Comparison of ENCODE assay signal across 23 cellular contexts in the genomic region with DNA sequence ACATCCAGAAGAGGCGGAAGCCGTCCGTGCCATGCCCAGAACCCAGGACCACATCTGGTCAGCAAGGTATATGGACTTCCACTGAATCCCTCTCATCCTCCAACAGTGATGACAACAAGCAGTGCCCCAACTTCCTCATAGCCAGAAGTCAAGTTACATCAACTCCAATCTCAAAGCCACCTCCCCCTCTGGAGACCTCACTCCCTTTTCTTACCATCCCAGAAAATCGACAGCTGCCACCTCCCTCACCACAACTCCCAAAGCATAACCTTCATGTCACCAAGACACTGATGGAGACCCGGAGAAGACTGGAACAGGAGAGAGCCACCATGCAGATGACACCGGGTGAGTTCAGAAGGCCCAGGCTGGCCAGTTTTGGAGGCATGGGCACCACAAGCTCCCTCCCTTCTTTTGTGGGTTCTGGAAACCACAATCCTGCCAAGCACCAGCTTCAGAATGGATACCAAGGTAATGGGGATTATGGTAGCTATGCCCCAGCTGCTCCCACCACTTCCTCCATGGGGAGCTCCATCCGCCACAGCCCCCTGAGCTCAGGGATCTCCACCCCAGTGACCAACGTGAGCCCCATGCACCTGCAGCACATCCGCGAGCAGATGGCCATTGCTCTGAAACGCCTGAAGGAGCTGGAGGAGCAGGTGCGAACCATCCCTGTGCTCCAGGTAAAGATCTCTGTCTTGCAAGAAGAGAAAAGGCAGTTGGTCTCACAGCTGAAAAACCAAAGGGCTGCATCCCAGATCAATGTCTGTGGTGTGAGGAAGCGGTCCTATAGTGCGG.
A peak's percentile ranks its signal among the peaks of the same experiment; 100 is the strongest.
DNase-seq lines count a peak whose midpoint lies in the region; ATAC-seq and TF ChIP-seq lines count a peak whose summit lies in the region.
"Had no signal": no experiment of that assay in that cellular context is flagged by ENCODE, and none has a peak within 500 bp of the region (broad histone marks: within the 10 kb centered on the region; RNA-seq: fewer than 3 reads in every experiment).

No MANE protein-coding gene starts in this region.

- H3K4me1 ChIP-seq in breast epithelium (peaks cover 0 to 18% of the 10 kb centered on the region in 2 donors), aorta (ENCODE audit: control insufficient read depth in 1 of 2, insufficient read depth in 2 of 2, low read length in 2 of 2) (peaks cover 0 to 3% of the 10 kb centered on the region in 2 donors)

- no peak for ATAC-seq in aorta (ENCODE audit: low FRiP score)
- ATAC-seq: A549; activated CD4-positive, alpha-beta T cell treated with anti-CD3 and anti-CD28 coated beads for 36 hours; heart right ventricle; left cardiac atrium had no signal

- POLR2A ChIA-PET in MCF 10A (lab: Yijun Ruan, JAX) = interaction anchor here (0.6 to 7.9 kb wide), 3 partner anchors 16 to 46 kb away, joined by 3 to 69 read pairs (median 7); no protein-coding TSS in a partner anchor

- TF ChIP-seq POLR2A in breast epithelium (IDR thresholded peaks at IDR 0.05) = no peak

- H3K9me3 ChIP-seq in breast epithelium = no peaks in the 10 kb centered on the region
- H3K9me3 ChIP-seq in aorta (ENCODE audit: control insufficient read depth, low read length) = no peaks in the 10 kb centered on the region
- H3K9me3 ChIP-seq: A549, heart right ventricle, transverse colon had no signal

- no peak for DNase-seq in breast epithelium (ENCODE audit: low spot score in 2 of 2)
- DNase-seq in MCF 10A (ENCODE audit: unreplicated experiment) = no peak
- DNase-seq in caudate nucleus (lab: John Stamatoyannopoulos, UW) = no peak
- DNase-seq in nephron progenitor cell = no peak
- no peak for DNase-seq in aorta
- no peak for DNase-seq in immature natural killer cell
- no peak for DNase-seq in HK-2 (ENCODE audit: unreplicated experiment)
- no peak for DNase-seq in stimulated activated CD4-positive, alpha-beta T cell treated with anti-CD3 and anti-CD28 coated beads, Interleukin-4, amount 100 ng/mL, for 4 hours
- DNase-seq: activated CD4-positive, alpha-beta T cell treated with anti-CD3 and anti-CD28 coated beads for 36 hours; GOT3; heart right ventricle; left cardiac atrium; NCI-H1092; NCI-H2029; NCI-H2227 treated with DMSO at 0.1 percent for 48 hours; NCI-H69; stimulated activated naive CD4-positive, alpha-beta T cell treated with Interleukin-2 at 50 U/mL for 16 hours; T-helper 1 cell; transverse colon had no signal

- H3K36me3 Mint-ChIP-seq in MCF 10A (ENCODE audit: insufficient read depth, unreplicated experiment) (peaks cover 70% of the 10 kb centered on the region), nephron progenitor cell (ENCODE audit: low read depth) (peaks cover 49% of the 10 kb centered on the region), immature natural killer cell (peaks cover 0 to 11% (median 4%) of the 10 kb centered on the region in 3 donors)

- H3K4me3 ChIP-seq in breast epithelium (no peak overlapping the region), aorta (ENCODE audit: low read length in 2 of 2) (peak overlapping the region in 1 of 2 donors; percentile 74)
- H3K4me3 ChIP-seq: A549, heart right ventricle, transverse colon had no signal

- peaks cover 46% of the 10 kb centered on the region for H3K4me1 Mint-ChIP-seq in MCF 10A (ENCODE audit: insufficient read depth, unreplicated experiment)
- H3K4me1 Mint-ChIP-seq in nephron progenitor cell = peaks cover 54% of the 10 kb centered on the region
- peaks cover 10% of the 10 kb centered on the region in 2 donors for H3K4me1 Mint-ChIP-seq in immature natural killer cell

- intact Hi-C loops in breast epithelium (cut with DNase I; ENCODE audit: low total_unique reads) (no loop called here), MCF 10A (cut with micrococcal nuclease) (no loop called here), aorta (cut with DNase I) (loop anchor here in 1 of 2 donors (5.0 kb wide), 1 partner anchor 41 kb away; no protein-coding TSS in a partner anchor)

- H3K9me3 Mint-ChIP-seq in MCF 10A (ENCODE audit: unreplicated experiment) = no peaks in the 10 kb centered on the region
- H3K9me3 Mint-ChIP-seq in nephron progenitor cell = no peaks in the 10 kb centered on the region
- no peaks in the 10 kb centered on the region for H3K9me3 Mint-ChIP-seq in immature natural killer cell
- H3K9me3 Mint-ChIP-seq: central memory CD8-positive, alpha-beta T cell; memory B cell had no signal

- H3K4me3 Mint-ChIP-seq in MCF 10A (ENCODE audit: unreplicated experiment) (no peak overlapping the region), nephron progenitor cell (no peak overlapping the region), immature natural killer cell (no peak overlapping the region)
- H3K4me3 Mint-ChIP-seq: activated CD4-positive, alpha-beta T cell treated with anti-CD3 and anti-CD28 coated beads for 36 hours; B cell; central memory CD8-positive, alpha-beta T cell; memory B cell had no signal

- H3K36me3 ChIP-seq in breast epithelium (no peaks in the 10 kb centered on the region), aorta (ENCODE audit: control insufficient read depth in 1 of 2, insufficient read depth in 2 of 2, low read length in 1 of 2) (peaks cover 0 to 9% of the 10 kb centered on the region in 2 donors)

- H3K27ac ChIP-seq in breast epithelium (peak overlapping the region; percentile 16 to 29), caudate nucleus (ENCODE audit: low read depth, low read length) (peak overlapping the region; percentile 79), aorta (ENCODE audit: low read depth in 1 of 2, low read length in 2 of 2) (peak overlapping the region; percentile 78 to 99)
- H3K27ac ChIP-seq: A549, heart right ventricle had no signal

- WGBS in aorta, 2 donors = 55 to 67% methylated on average over 14 of the region's 14 CpGs

- TF ChIP-seq CTCF in breast epithelium (IDR thresholded peaks at IDR 0.05) (no peak), MCF 10A (IDR thresholded peaks at IDR 0.05; ENCODE audit: unreplicated experiment) (no peak), nephron progenitor cell (IDR thresholded peaks at IDR 0.05) (no peak)

- H3K27ac Mint-ChIP-seq in MCF 10A (ENCODE audit: low read depth, unreplicated experiment) (no peak overlapping the region), nephron progenitor cell (peak overlapping the region; percentile 77), immature natural killer cell (no peak overlapping the region)
- H3K27ac Mint-ChIP-seq: activated CD4-positive, alpha-beta T cell treated with anti-CD3 and anti-CD28 coated beads for 36 hours; B cell; memory B cell had no signal

- H3K27me3 Mint-ChIP-seq in MCF 10A (ENCODE audit: insufficient read depth, unreplicated experiment) (no peaks in the 10 kb centered on the region), nephron progenitor cell (ENCODE audit: low read depth, poor library complexity) (no peaks in the 10 kb centered on the region), immature natural killer cell (ENCODE audit: low read depth in 3 of 3) (peaks cover 7 to 18% (median 9%) of the 10 kb centered on the region in 3 donors)

- H3K27me3 ChIP-seq in breast epithelium (no peaks in the 10 kb centered on the region), aorta (ENCODE audit: control insufficient read depth in 1 of 2, insufficient read depth in 2 of 2, low read length in 1 of 2) (no peaks in the 10 kb centered on the region)
- H3K27me3 ChIP-seq: heart right ventricle, transverse colon had no signal

- CTCF ChIA-PET in MCF 10A (lab: Yijun Ruan, JAX) = interaction anchor here (0.9 to 1.4 kb wide), 2 partner anchors 97 to 364 kb away, joined by 3 to 5 read pairs; no protein-coding TSS in a partner anchor

- BruUV-seq in MCF 10A (replicated peaks; lab: Mats Ljungman, UMichigan) = no TSS peak

Comparison
In these comparisons a context has a peak if more than half of its experiments do, and no peak if none do; other contexts are left out.
1. H3K27ac ChIP-seq: peak in every context shown above with its lines; median percentile 88 in aorta; 79 in caudate nucleus; 22 in breast epithelium.